ENCODE assay signal across 9 cellular contexts in the genomic region with DNA sequence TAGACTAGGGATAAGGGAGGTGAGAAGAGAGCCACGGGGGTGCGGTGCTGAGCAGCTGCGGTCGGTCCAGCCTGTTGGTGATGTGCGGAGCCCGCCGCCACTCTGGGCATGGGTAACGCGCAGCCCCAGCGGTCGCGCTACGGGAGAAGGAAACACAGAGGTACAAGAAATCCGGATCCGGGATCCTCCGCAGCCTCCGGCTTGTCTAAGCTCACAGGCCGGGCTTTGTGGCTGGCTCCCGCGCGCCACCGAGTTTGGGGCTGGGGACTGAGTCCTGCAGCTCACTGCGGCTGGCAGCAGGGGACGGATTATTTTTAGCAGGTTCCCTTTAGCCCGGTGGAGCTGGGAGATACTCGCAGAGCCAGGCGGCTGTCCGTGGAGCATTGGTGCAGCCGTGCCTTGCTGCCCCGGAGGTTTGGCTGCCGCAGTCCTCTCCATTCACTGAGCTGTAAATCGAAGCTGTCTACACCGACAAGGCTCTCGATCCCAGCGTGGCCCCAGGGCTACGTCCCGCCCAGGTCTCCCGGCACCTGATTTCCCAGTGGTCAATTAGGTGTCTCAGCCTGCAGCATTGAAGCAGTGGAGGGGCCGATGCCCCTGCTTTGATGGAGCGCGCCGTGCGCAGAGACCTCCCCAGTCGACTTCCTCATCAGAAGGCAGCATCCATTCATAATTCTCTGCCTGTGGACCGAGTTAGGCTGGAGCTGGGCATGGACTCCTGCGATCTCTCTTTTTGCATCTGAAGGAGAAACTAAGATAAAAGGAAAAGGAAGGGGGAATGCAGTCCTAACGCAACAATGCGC.
DNase-seq lines count a peak whose midpoint lies in the region; ATAC-seq and TF ChIP-seq lines count a peak whose summit lies in the region.
"Had no signal": no experiment of that assay in that cellular context is flagged by ENCODE, and none has a peak within 500 bp of the region (broad histone marks: within the 10 kb centered on the region; RNA-seq: fewer than 3 reads in every experiment).

No MANE protein-coding gene starts in this region.

- peak overlapping the region; percentile 90 for H3K27ac Mint-ChIP-seq in activated T-helper 1 cell treated with anti-CD3 and anti-CD28 coated beads, Interleukin-12 subunit alpha, Interleukin-12 subunit beta, Interleukin-2, Interleukin-4 antibody, amounts not matched to agents 30 ng/mL and 10 ng/mL and 1 ng/mL, durations not matched to agents 14 hours and 24 hours and 36 hours

- peak overlapping the region in 11 of 12 donors; percentile 16 to 45 (median 32) for H3K4me3 ChIP-seq in heart left ventricle
- peak overlapping the region; percentile 40 for H3K4me3 ChIP-seq in rectal smooth muscle tissue (ENCODE audit: low read length)
- no peak overlapping the region for H3K4me3 ChIP-seq in HAP-1

- H3K27me3 Mint-ChIP-seq in activated T-helper 1 cell treated with anti-CD3 and anti-CD28 coated beads, Interleukin-12 subunit alpha, Interleukin-12 subunit beta, Interleukin-2, Interleukin-4 antibody, amounts not matched to agents 30 ng/mL and 10 ng/mL and 1 ng/mL, durations not matched to agents 14 hours and 24 hours and 36 hours (ENCODE audit: insufficient read depth), result peaks cover 4% of the 10 kb centered on the region

- peaks cover 24% of the 10 kb centered on the region for H3K4me1 Mint-ChIP-seq in activated T-helper 1 cell treated with anti-CD3 and anti-CD28 coated beads, Interleukin-12 subunit alpha, Interleukin-12 subunit beta, Interleukin-2, Interleukin-4 antibody, amounts not matched to agents 30 ng/mL and 10 ng/mL and 1 ng/mL, durations not matched to agents 14 hours and 24 hours and 36 hours (ENCODE audit: low read depth)

- H3K27ac ChIP-seq in heart left ventricle, result no peak overlapping the region
- no peak overlapping the region for H3K27ac ChIP-seq in rectal smooth muscle tissue (ENCODE audit: low read depth, low read length)

- H3K36me3 ChIP-seq in heart left ventricle (no peaks in the 10 kb centered on the region), rectal smooth muscle tissue (ENCODE audit: control insufficient read depth, insufficient read depth, low read length) (no peaks in the 10 kb centered on the region), HAP-1 (replicated peaks) (no peaks in the 10 kb centered on the region)

- peaks cover 3% of the 10 kb centered on the region for H3K9me3 Mint-ChIP-seq in activated T-helper 1 cell treated with anti-CD3 and anti-CD28 coated beads, Interleukin-12 subunit alpha, Interleukin-12 subunit beta, Interleukin-2, Interleukin-4 antibody, amounts not matched to agents 30 ng/mL and 10 ng/mL and 1 ng/mL, durations not matched to agents 14 hours and 24 hours and 36 hours

- in situ Hi-C loops in HAP-1 (cut with MboI; ENCODE audit: low sequenced_read_pairs), result no loop called here

- H3K4me1 ChIP-seq in heart left ventricle (peaks cover 0 to 26% (median 0%) of the 10 kb centered on the region in 12 donors), rectal smooth muscle tissue (ENCODE audit: control insufficient read depth, insufficient read depth, low read length) (no peaks in the 10 kb centered on the region), HAP-1 (no peaks in the 10 kb centered on the region)

- H3K27me3 ChIP-seq in heart left ventricle, result peaks cover 0 to 26% (median 0%) of the 10 kb centered on the region in 9 donors
- H3K27me3 ChIP-seq in rectal smooth muscle tissue (ENCODE audit: control insufficient read depth, insufficient read depth, low read length), result no peaks in the 10 kb centered on the region
- H3K27me3 ChIP-seq in HAP-1 (ENCODE audit: low read depth), result no peaks in the 10 kb centered on the region

- no peak for TF ChIP-seq CTCF in heart left ventricle (IDR thresholded peaks at IDR 0.05)

- H3K4me3 Mint-ChIP-seq in activated T-helper 1 cell treated with anti-CD3 and anti-CD28 coated beads, Interleukin-12 subunit alpha, Interleukin-12 subunit beta, Interleukin-2, Interleukin-4 antibody, amounts not matched to agents 30 ng/mL and 10 ng/mL and 1 ng/mL, durations not matched to agents 14 hours and 24 hours and 36 hours, result peak overlapping the region; percentile 93

- intact Hi-C loops in activated T-helper 1 cell treated with anti-CD3 and anti-CD28 coated beads, Interleukin-12 subunit alpha, Interleukin-12 subunit beta, Interleukin-2, Interleukin-4 antibody, amounts not matched to agents 30 ng/mL and 10 ng/mL and 1 ng/mL, durations not matched to agents 14 hours and 24 hours and 36 hours (cut with micrococcal nuclease), result no loop called here
- intact Hi-C loops in heart left ventricle (cut with DNase I), result no loop called here

- WGBS in heart left ventricle, 4 donors, result 1 to 44% (median 17%) methylated on average over 37 to 48 of the region's 48 CpGs

- TF ChIP-seq POLR2A in heart left ventricle (IDR thresholded peaks at IDR 0.05), result no peak

- DNase-seq in ELF-1 (ENCODE audit: low read depth, low spot score), result peak; percentile 80
- no peak for DNase-seq in activated T-helper 1 cell treated with anti-CD3 and anti-CD28 coated beads, Interleukin-12 subunit alpha, Interleukin-12 subunit beta, Interleukin-2, Interleukin-4 antibody, amounts not matched to agents 30 ng/mL and 10 ng/mL and 1 ng/mL, durations not matched to agents 14 hours and 24 hours and 36 hours (ENCODE audit: low spot score)
- DNase-seq in heart left ventricle, result peak in 2 of 5 donors; percentile 5 to 30
- DNase-seq in NCI-H345 treated with DMSO at 0.1 percent for 48 hours (lab: John Stamatoyannopoulos, UW; ENCODE audit: unreplicated experiment), result no peak
- no peak for DNase-seq in CD1c-positive myeloid dendritic cell (ENCODE audit: extremely low spot score)
- no peak for DNase-seq in HAP-1 (ENCODE audit: low spot score in 2 of 2)
- DNase-seq in DMS53 (lab: John Stamatoyannopoulos, UW), result no peak
- DNase-seq: RPMI8226 had no signal

- peak in 3 of 4 donors; percentile 57 to 65 (median 64) for ATAC-seq in heart left ventricle

- no peak overlapping the region for H3K9ac ChIP-seq in rectal smooth muscle tissue (ENCODE audit: low read length)

- no peaks in the 10 kb centered on the region for H3K9me3 ChIP-seq in heart left ventricle
- no peaks in the 10 kb centered on the region for H3K9me3 ChIP-seq in HAP-1

- H3K36me3 Mint-ChIP-seq in activated T-helper 1 cell treated with anti-CD3 and anti-CD28 coated beads, Interleukin-12 subunit alpha, Interleukin-12 subunit beta, Interleukin-2, Interleukin-4 antibody, amounts not matched to agents 30 ng/mL and 10 ng/mL and 1 ng/mL, durations not matched to agents 14 hours and 24 hours and 36 hours (ENCODE audit: low read depth), result peaks cover 5% of the 10 kb centered on the region
